ENCODE assay signal across 10 cellular contexts in genomic region chr2:219358170-219359075, GRCh38. TPM values are rescaled to one million over a fixed set of nuclear protein-coding genes. Genes with fewer than 3 reads are reported as not detected.
DNase-seq lines count a peak whose midpoint lies in the region; ATAC-seq lines count a peak whose summit lies in the region.
"Had no signal": no experiment of that assay in that cellular context is flagged by ENCODE, and none has a peak within 500 bp of the region (broad histone marks: within the 10 kb centered on the region; RNA-seq: fewer than 3 reads in every experiment).

No MANE protein-coding gene starts in this region.

- peaks cover 8% of the 10 kb centered on the region for H3K4me1 Mint-ChIP-seq in activated CD4-positive, alpha-beta memory T cell treated with anti-CD3 and anti-CD28 coated beads for 36 hours (ENCODE audit: low read depth)
- H3K4me1 Mint-ChIP-seq in activated CD4-positive, alpha-beta memory T cell treated with anti-CD3 and anti-CD28 coated beads, Interleukin-2, amount 10 ng/mL, durations not matched to agents 7 days and 5 days: no peaks in the 10 kb centered on the region
- peaks cover 4% of the 10 kb centered on the region for H3K4me1 Mint-ChIP-seq in activated CD8-positive, alpha-beta T cell treated with anti-CD3 and anti-CD28 coated beads, Interleukin-2, amount 10 ng/mL, durations not matched to agents 7 days and 5 days (ENCODE audit: low read depth)
- H3K4me1 Mint-ChIP-seq in stimulated activated naive B cell treated with anti-CD40 and anti-IgM and Interleukin-4, amounts not matched to agents 10 μg/mL and 1 μg/mL and 100 μg/mL, for 72 hours: peaks cover 6 to 11% of the 10 kb centered on the region in 2 donors

- intact Hi-C loops in activated CD4-positive, alpha-beta memory T cell treated with anti-CD3 and anti-CD28 coated beads for 36 hours (cut with micrococcal nuclease): no loop called here

- CTCF ChIA-PET in activated CD4-positive, alpha-beta memory T cell treated with anti-CD3 and anti-CD28 coated beads for 36 hours (lab: Charles Lee): interaction anchor here (0.7 kb wide), 1 partner anchor 41 kb away, joined by 4 read pairs; no protein-coding TSS in a partner anchor
- CTCF ChIA-PET in activated CD4-positive, alpha-beta memory T cell treated with anti-CD3 and anti-CD28 coated beads, Interleukin-2, amount 10 ng/mL, durations not matched to agents 7 days and 5 days (lab: Charles Lee): no interaction called here
- CTCF ChIA-PET in activated CD8-positive, alpha-beta T cell treated with anti-CD3 and anti-CD28 coated beads, Interleukin-2, amount 10 ng/mL, durations not matched to agents 7 days and 5 days (lab: Charles Lee): no interaction called here

- H3K27ac Mint-ChIP-seq in activated CD4-positive, alpha-beta memory T cell treated with anti-CD3 and anti-CD28 coated beads for 36 hours: no peak overlapping the region
- H3K27ac Mint-ChIP-seq in activated CD4-positive, alpha-beta memory T cell treated with anti-CD3 and anti-CD28 coated beads, Interleukin-2, amount 10 ng/mL, durations not matched to agents 7 days and 5 days: no peak overlapping the region
- H3K27ac Mint-ChIP-seq in activated CD8-positive, alpha-beta T cell treated with anti-CD3 and anti-CD28 coated beads, Interleukin-2, amount 10 ng/mL, durations not matched to agents 7 days and 5 days: no peak overlapping the region
- H3K27ac Mint-ChIP-seq in stimulated activated naive B cell treated with anti-CD40 and anti-IgM and Interleukin-4, amounts not matched to agents 10 μg/mL and 1 μg/mL and 100 μg/mL, for 72 hours: no peak overlapping the region

- H3K9me3 Mint-ChIP-seq in activated CD4-positive, alpha-beta memory T cell treated with anti-CD3 and anti-CD28 coated beads for 36 hours: no peaks in the 10 kb centered on the region
- no peaks in the 10 kb centered on the region for H3K9me3 Mint-ChIP-seq in activated CD4-positive, alpha-beta memory T cell treated with anti-CD3 and anti-CD28 coated beads, Interleukin-2, amount 10 ng/mL, durations not matched to agents 7 days and 5 days
- H3K9me3 Mint-ChIP-seq in activated CD8-positive, alpha-beta T cell treated with anti-CD3 and anti-CD28 coated beads, Interleukin-2, amount 10 ng/mL, durations not matched to agents 7 days and 5 days (ENCODE audit: insufficient read depth): no peaks in the 10 kb centered on the region
- H3K9me3 Mint-ChIP-seq in stimulated activated naive B cell treated with anti-CD40 and anti-IgM and Interleukin-4, amounts not matched to agents 10 μg/mL and 1 μg/mL and 100 μg/mL, for 72 hours: no peaks in the 10 kb centered on the region

- no peak overlapping the region for H3K4me3 Mint-ChIP-seq in activated CD4-positive, alpha-beta memory T cell treated with anti-CD3 and anti-CD28 coated beads for 36 hours
- no peak overlapping the region for H3K4me3 Mint-ChIP-seq in activated CD4-positive, alpha-beta memory T cell treated with anti-CD3 and anti-CD28 coated beads, Interleukin-2, amount 10 ng/mL, durations not matched to agents 7 days and 5 days
- no peak overlapping the region for H3K4me3 Mint-ChIP-seq in activated CD8-positive, alpha-beta T cell treated with anti-CD3 and anti-CD28 coated beads, Interleukin-2, amount 10 ng/mL, durations not matched to agents 7 days and 5 days
- H3K4me3 Mint-ChIP-seq in stimulated activated naive B cell treated with anti-CD40 and anti-IgM and Interleukin-4, amounts not matched to agents 10 μg/mL and 1 μg/mL and 100 μg/mL, for 72 hours: peak overlapping the region; percentile 5 to 42

- DNase-seq in activated CD4-positive, alpha-beta memory T cell treated with anti-CD3 and anti-CD28 coated beads for 36 hours: peak; percentile 28
- no peak for DNase-seq in activated CD4-positive, alpha-beta memory T cell treated with anti-CD3 and anti-CD28 coated beads, Interleukin-2, amount 10 ng/mL, durations not matched to agents 7 days and 5 days
- no peak for DNase-seq in activated CD8-positive, alpha-beta T cell treated with anti-CD3 and anti-CD28 coated beads, Interleukin-2, amount 10 ng/mL, durations not matched to agents 7 days and 5 days
- DNase-seq in iPS-NIHi11 (ENCODE audit: low spot score): peak; percentile 59
- no peak for DNase-seq in stimulated activated naive B cell treated with anti-CD40 and anti-IgM and Interleukin-4, amounts not matched to agents 10 μg/mL and 1 μg/mL and 100 μg/mL, for 72 hours
- DNase-seq in stimulated activated naive CD4-positive, alpha-beta T cell treated with Interleukin-2 at 50 U/mL for 16 hours (lab: John Stamatoyannopoulos, UW): no peak

- ATAC-seq in activated CD8-positive, alpha-beta T cell treated with anti-CD3 and anti-CD28 coated beads, Interleukin-2, amount 10 ng/mL, durations not matched to agents 7 days and 5 days: peak; percentile 41
- ATAC-seq in stimulated activated naive B cell treated with anti-CD40 and anti-IgM and Interleukin-4, amounts not matched to agents 10 μg/mL and 1 μg/mL and 100 μg/mL, for 72 hours (replicated peaks): peak; percentile 55 to 58
- ATAC-seq in HG02623 (IDR thresholded peaks at IDR 0.05; ENCODE audit: unreplicated experiment) (no peak), GM21381 (IDR thresholded peaks at IDR 0.05; ENCODE audit: unreplicated experiment) (no peak)

- peaks cover 2% of the 10 kb centered on the region for H3K36me3 Mint-ChIP-seq in activated CD4-positive, alpha-beta memory T cell treated with anti-CD3 and anti-CD28 coated beads for 36 hours
- no peaks in the 10 kb centered on the region for H3K36me3 Mint-ChIP-seq in activated CD4-positive, alpha-beta memory T cell treated with anti-CD3 and anti-CD28 coated beads, Interleukin-2, amount 10 ng/mL, durations not matched to agents 7 days and 5 days (ENCODE audit: low read depth)
- H3K36me3 Mint-ChIP-seq in activated CD8-positive, alpha-beta T cell treated with anti-CD3 and anti-CD28 coated beads, Interleukin-2, amount 10 ng/mL, durations not matched to agents 7 days and 5 days (ENCODE audit: low read depth): no peaks in the 10 kb centered on the region
- peaks cover 5 to 13% of the 10 kb centered on the region in 2 donors for H3K36me3 Mint-ChIP-seq in stimulated activated naive B cell treated with anti-CD40 and anti-IgM and Interleukin-4, amounts not matched to agents 10 μg/mL and 1 μg/mL and 100 μg/mL, for 72 hours

- peaks cover 34% of the 10 kb centered on the region for H3K27me3 Mint-ChIP-seq in activated CD4-positive, alpha-beta memory T cell treated with anti-CD3 and anti-CD28 coated beads for 36 hours
- peaks cover 44% of the 10 kb centered on the region for H3K27me3 Mint-ChIP-seq in activated CD4-positive, alpha-beta memory T cell treated with anti-CD3 and anti-CD28 coated beads, Interleukin-2, amount 10 ng/mL, durations not matched to agents 7 days and 5 days
- peaks cover 42% of the 10 kb centered on the region for H3K27me3 Mint-ChIP-seq in activated CD8-positive, alpha-beta T cell treated with anti-CD3 and anti-CD28 coated beads, Interleukin-2, amount 10 ng/mL, durations not matched to agents 7 days and 5 days (ENCODE audit: low read depth)
- H3K27me3 Mint-ChIP-seq in stimulated activated naive B cell treated with anti-CD40 and anti-IgM and Interleukin-4, amounts not matched to agents 10 μg/mL and 1 μg/mL and 100 μg/mL, for 72 hours: peaks cover 41 to 70% of the 10 kb centered on the region in 2 donors

- POLR2A ChIA-PET in activated CD4-positive, alpha-beta memory T cell treated with anti-CD3 and anti-CD28 coated beads for 36 hours (lab: Charles Lee): no interaction called here
- POLR2A ChIA-PET in activated CD4-positive, alpha-beta memory T cell treated with anti-CD3 and anti-CD28 coated beads, Interleukin-2, amount 10 ng/mL, durations not matched to agents 7 days and 5 days (lab: Charles Lee): no interaction called here
- POLR2A ChIA-PET in activated CD8-positive, alpha-beta T cell treated with anti-CD3 and anti-CD28 coated beads, Interleukin-2, amount 10 ng/mL, durations not matched to agents 7 days and 5 days (lab: Charles Lee): no interaction called here

RNA-seq across cellular contexts. Expression of gene RESP18, which starts 25.9 kb away (rescaled TPM):
- not detected for total RNA-seq in activated CD4-positive, alpha-beta memory T cell treated with anti-CD3 and anti-CD28 coated beads for 36 hours
- total RNA-seq in activated CD4-positive, alpha-beta memory T cell treated with anti-CD3 and anti-CD28 coated beads, Interleukin-2, amount 10 ng/mL, durations not matched to agents 7 days and 5 days: not detected
- total RNA-seq in activated CD8-positive, alpha-beta T cell treated with anti-CD3 and anti-CD28 coated beads, Interleukin-2, amount 10 ng/mL, durations not matched to agents 7 days and 5 days: not detected
- total RNA-seq: pulmonary artery endothelial cell, urinary bladder had no signal

RNA-seq across cellular contexts. Expression of gene DNPEP, which starts 29.3 kb away (rescaled TPM):
- total RNA-seq in activated CD4-positive, alpha-beta memory T cell treated with anti-CD3 and anti-CD28 coated beads for 36 hours: 10 to 100 TPM; 71.6 to 74.2 TPM
- 10 to 100 TPM; 40.1 to 44.4 TPM for total RNA-seq in activated CD4-positive, alpha-beta memory T cell treated with anti-CD3 and anti-CD28 coated beads, Interleukin-2, amount 10 ng/mL, durations not matched to agents 7 days and 5 days
- total RNA-seq in activated CD8-positive, alpha-beta T cell treated with anti-CD3 and anti-CD28 coated beads, Interleukin-2, amount 10 ng/mL, durations not matched to agents 7 days and 5 days: 10 to 100 TPM; 58.1 to 59.7 TPM

RNA-seq across cellular contexts. Expression of gene PTPRN, which starts 49.2 kb away (rescaled TPM):
- under 1 TPM in 1 of 2 experiments, not detected in 1; 0.24 TPM for total RNA-seq in activated CD4-positive, alpha-beta memory T cell treated with anti-CD3 and anti-CD28 coated beads for 36 hours
- under 1 TPM; 0.28 to 0.33 TPM for total RNA-seq in activated CD4-positive, alpha-beta memory T cell treated with anti-CD3 and anti-CD28 coated beads, Interleukin-2, amount 10 ng/mL, durations not matched to agents 7 days and 5 days
- total RNA-seq in activated CD8-positive, alpha-beta T cell treated with anti-CD3 and anti-CD28 coated beads, Interleukin-2, amount 10 ng/mL, durations not matched to agents 7 days and 5 days: under 1 TPM in 1 of 2 experiments, not detected in 1; 0.16 TPM
- total RNA-seq: pulmonary artery endothelial cell had no signal

RNA-seq across cellular contexts. Expression of gene DES, which starts 59.8 kb away (rescaled TPM):
- not detected for total RNA-seq in activated CD4-positive, alpha-beta memory T cell treated with anti-CD3 and anti-CD28 coated beads for 36 hours
- not detected for total RNA-seq in activated CD4-positive, alpha-beta memory T cell treated with anti-CD3 and anti-CD28 coated beads, Interleukin-2, amount 10 ng/mL, durations not matched to agents 7 days and 5 days
- total RNA-seq in activated CD8-positive, alpha-beta T cell treated with anti-CD3 and anti-CD28 coated beads, Interleukin-2, amount 10 ng/mL, durations not matched to agents 7 days and 5 days: not detected
- total RNA-seq: pulmonary artery endothelial cell had no signal

Comparison
In these comparisons a context has a peak if more than half of its experiments do, and no peak if none do; other contexts are left out.
1. DNase-seq: peak in activated CD4-positive, alpha-beta memory T cell treated with anti-CD3 and anti-CD28 coated beads for 36 hours (single experiment) and iPS-NIHi11 (single experiment); none in activated CD4-positive, alpha-beta memory T cell treated with anti-CD3 and anti-CD28 coated beads, Interleukin-2, amount 10 ng/mL, durations not matched to agents 7 days and 5 days (single experiment), activated CD8-positive, alpha-beta T cell treated with anti-CD3 and anti-CD28 coated beads, Interleukin-2, amount 10 ng/mL, durations not matched to agents 7 days and 5 days (single experiment), stimulated activated naive B cell treated with anti-CD40 and anti-IgM and Interleukin-4, amounts not matched to agents 10 μg/mL and 1 μg/mL and 100 μg/mL, for 72 hours (single experiment) and stimulated activated naive CD4-positive, alpha-beta T cell treated with Interleukin-2 at 50 U/mL for 16 hours (single experiment).
2. H3K4me3 Mint-ChIP-seq: peak in stimulated activated naive B cell treated with anti-CD40 and anti-IgM and Interleukin-4, amounts not matched to agents 10 μg/mL and 1 μg/mL and 100 μg/mL, for 72 hours (2 of 2); none in activated CD4-positive, alpha-beta memory T cell treated with anti-CD3 and anti-CD28 coated beads for 36 hours (single experiment), activated CD4-positive, alpha-beta memory T cell treated with anti-CD3 and anti-CD28 coated beads, Interleukin-2, amount 10 ng/mL, durations not matched to agents 7 days and 5 days (single experiment) and activated CD8-positive, alpha-beta T cell treated with anti-CD3 and anti-CD28 coated beads, Interleukin-2, amount 10 ng/mL, durations not matched to agents 7 days and 5 days (single experiment).
3. ATAC-seq: peak in activated CD8-positive, alpha-beta T cell treated with anti-CD3 and anti-CD28 coated beads, Interleukin-2, amount 10 ng/mL, durations not matched to agents 7 days and 5 days (single experiment) and stimulated activated naive B cell treated with anti-CD40 and anti-IgM and Interleukin-4, amounts not matched to agents 10 μg/mL and 1 μg/mL and 100 μg/mL, for 72 hours (2 of 2); none in HG02623 (single experiment) and GM21381 (single experiment).